In genomic region chr3:179729086-179729485, GRCh38 we compare ENCODE assay signal across 27 cellular contexts.
"Had no signal": no experiment of that assay in that cellular context is flagged by ENCODE, and none has a peak within 500 bp of the region (broad histone marks: within the 10 kb centered on the region; RNA-seq: fewer than 3 reads in every experiment).

No MANE protein-coding gene starts in this region.

- ATAC-seq: heart left ventricle; left lobe of liver; mucosa of descending colon; natural killer cell treated with Interleukin-12 subunit alpha and Interleukin-12 subunit beta and Interleukin-15 and Interleukin-18, amount 100 ng/mL, for 72 hours; pancreas; right lobe of liver; stimulated activated naive CD8-positive, alpha-beta T cell treated with anti-CD3 and anti-CD28 coated beads, Interleukin-15, amount 100 ng/mL, for 72 hours; upper lobe of right lung had no signal

- H3K27ac ChIP-seq: colonic mucosa, epithelial cell of prostate, heart left ventricle, hepatocyte, neutrophil, pancreas, right lobe of liver, suprapubic skin, transverse colon, upper lobe of right lung, uterus had no signal

- H3K4me1 ChIP-seq: colonic mucosa, pancreas, suprapubic skin, transverse colon, uterus had no signal

- H3K27me3 ChIP-seq: colonic mucosa, esophagus squamous epithelium, heart left ventricle, hepatocyte, neutrophil, pancreas, right lobe of liver, suprapubic skin, transverse colon, upper lobe of right lung, uterus had no signal

- H3K36me3 ChIP-seq: colonic mucosa, neutrophil, pancreas, transverse colon, uterus had no signal

- DNase-seq: colonic mucosa; effector CD8-positive, alpha-beta T cell; endodermal cell; esophagus squamous epithelium; heart left ventricle; kidney; mucosa of descending colon; naive B cell; pancreas; right lobe of liver; stimulated activated CD4-positive, alpha-beta T cell treated with anti-CD3 and anti-CD28 coated beads, Interleukin-12 subunit alpha, Interleukin-12 subunit beta, amount 100 ng/mL, for 4 hours; stimulated activated CD4-positive, alpha-beta T cell treated with anti-CD3 and anti-CD28 coated beads, Interleukin-1b, Interleukin-23, amount 100 ng/mL, for 48 hours; stimulated activated CD4-positive, alpha-beta T cell treated with anti-CD3 and anti-CD28 coated beads, Interleukin-4, amount 100 ng/mL, for 1 hour; stimulated activated CD8-positive, alpha-beta memory T cell treated with anti-CD3 and anti-CD28 coated beads, Interleukin-4, amount 100 ng/mL, for 48 hours; stimulated activated naive CD4-positive, alpha-beta T cell; stimulated activated naive CD8-positive, alpha-beta T cell treated with anti-CD3 and anti-CD28 coated beads, Interleukin-15, amount 100 ng/mL, for 72 hours; transverse colon; upper lobe of right lung; uterus had no signal

- H3K9me3 ChIP-seq: colonic mucosa, esophagus squamous epithelium, heart left ventricle, mucosa of descending colon, neutrophil, pancreas, right lobe of liver, suprapubic skin, transverse colon, upper lobe of right lung, uterus had no signal

- H3K4me3 ChIP-seq: colonic mucosa, esophagus squamous epithelium, heart left ventricle, hepatocyte, lung, mucosa of descending colon, pancreas, right lobe of liver, smooth muscle cell, suprapubic skin, transverse colon, upper lobe of right lung, uterus had no signal
